In genomic region chr7:52021343-52021742, GRCh38 we compare ENCODE assay signal across 26 cellular contexts.
"Had no signal": no experiment of that assay in that cellular context is flagged by ENCODE, and none has a peak within 500 bp of the region (broad histone marks: within the 10 kb centered on the region; RNA-seq: fewer than 3 reads in every experiment).

No MANE protein-coding gene starts in this region.

- H3K27ac ChIP-seq: left lung, lower lobe of right lung, pancreas, prostate gland, sigmoid colon, tibial nerve, uterus had no signal

- DNase-seq: kidney glomerular epithelial cell; left cardiac atrium; left lung; lower lobe of right lung; mammary epithelial cell; mesenchymal stem cell; naive thymus-derived CD8-positive, alpha-beta T cell; nucleus accumbens; pancreas; posterior cingulate gyrus; retina; right cardiac atrium; sigmoid colon; stimulated activated CD4-positive, alpha-beta T cell treated with anti-CD3 and anti-CD28 coated beads, Interleukin-1b, Interleukin-23, amount 100 ng/mL, for 48 hours; stimulated activated CD4-positive, alpha-beta T cell treated with anti-CD3 and anti-CD28 coated beads, Interleukin-2, amount 100 ng/mL, for 48 hours; stimulated activated CD4-positive, alpha-beta T cell treated with anti-CD3 and anti-CD28 coated beads, Interleukin-4, amount 100 ng/mL, for 4 hours; stimulated activated CD8-positive, alpha-beta memory T cell treated with anti-CD3 and anti-CD28 coated beads, Interleukin-4, amount 100 ng/mL, for 48 hours; stimulated activated naive CD4-positive, alpha-beta T cell treated with Interleukin-2 at 50 U/mL for 16 hours; stimulated activated naive CD8-positive, alpha-beta T cell treated with anti-CD3 and anti-CD28 coated beads, Interleukin-15, amount 100 ng/mL, for 72 hours; substantia nigra; uterus had no signal

- H3K4me3 ChIP-seq: left lung, lower lobe of right lung, pancreas, prostate gland, sigmoid colon, smooth muscle cell, tibial nerve, uterus had no signal

- ATAC-seq: left cardiac atrium; left lung; lower lobe of right lung; naive thymus-derived CD8-positive, alpha-beta T cell; pancreas; right cardiac atrium; stimulated activated memory B cell treated with anti-CD40 and anti-IgM and Interleukin-4, amounts not matched to agents 10 μg/mL and 1 μg/mL and 100 μg/mL, for 72 hours; stimulated activated naive CD8-positive, alpha-beta T cell treated with anti-CD3 and anti-CD28 coated beads, Interleukin-15, amount 100 ng/mL, for 72 hours had no signal

- H3K4me2 ChIP-seq: smooth muscle cell had no signal

- H3K27me3 ChIP-seq: left lung, pancreas, sigmoid colon, tibial nerve, uterus had no signal

- H3K4me1 ChIP-seq: left lung, lower lobe of right lung, pancreas, prostate gland, sigmoid colon, tibial nerve, uterus had no signal

- FAIRE-seq: keratinocyte, pancreas had no signal

- H3K36me3 ChIP-seq: left lung, lower lobe of right lung, pancreas, prostate gland, sigmoid colon, tibial nerve, uterus had no signal

- H3K9me3 ChIP-seq: left lung, lower lobe of right lung, pancreas, prostate gland, sigmoid colon, tibial nerve, uterus had no signal
